1 cellular context compared by ENCODE assay signal in the genomic region with DNA sequence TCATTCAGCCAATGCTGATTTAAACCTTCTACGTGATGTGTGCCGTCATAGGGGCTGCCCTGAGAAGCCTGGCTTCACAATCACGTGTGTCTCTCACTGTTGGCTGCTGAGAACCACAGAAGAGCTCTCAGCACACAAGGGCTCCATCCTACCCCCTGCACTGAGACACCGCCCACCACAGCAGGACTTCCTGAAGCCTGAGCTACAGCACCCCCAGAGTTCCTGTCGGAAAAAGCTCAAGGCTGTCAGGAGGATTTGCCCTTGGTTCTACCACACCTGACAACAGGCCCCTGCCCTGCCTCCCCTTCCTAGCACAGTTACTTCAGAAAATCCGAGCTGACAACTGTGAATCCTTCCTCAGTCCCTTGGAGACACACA.
TF ChIP-seq lines count a peak whose summit lies in the region.

No MANE protein-coding gene starts in this region.

TF ChIP-seq in K562, 482 proteins besides CTCF, POLR2A, EP300 and RAD21 (continued from another document):
- TF ChIP-seq, protein P1, sequence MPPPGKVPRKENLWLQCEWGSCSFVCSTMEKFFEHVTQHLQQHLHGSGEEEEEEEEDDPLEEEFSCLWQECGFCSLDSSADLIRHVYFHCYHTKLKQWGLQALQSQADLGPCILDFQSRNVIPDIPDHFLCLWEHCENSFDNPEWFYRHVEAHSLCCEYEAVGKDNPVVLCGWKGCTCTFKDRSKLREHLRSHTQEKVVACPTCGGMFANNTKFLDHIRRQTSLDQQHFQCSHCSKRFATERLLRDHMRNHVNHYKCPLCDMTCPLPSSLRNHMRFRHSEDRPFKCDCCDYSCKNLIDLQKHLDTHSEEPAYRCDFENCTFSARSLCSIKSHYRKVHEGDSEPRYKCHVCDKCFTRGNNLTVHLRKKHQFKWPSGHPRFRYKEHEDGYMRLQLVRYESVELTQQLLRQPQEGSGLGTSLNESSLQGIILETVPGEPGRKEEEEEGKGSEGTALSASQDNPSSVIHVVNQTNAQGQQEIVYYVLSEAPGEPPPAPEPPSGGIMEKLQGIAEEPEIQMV (tag; conservative IDR thresholded peaks at IDR 0.05; ENCODE audit: low read depth), result no peak
- TF ChIP-seq CREB1 (IDR thresholded peaks at IDR 0.05), result no peak
- no peak for TF ChIP-seq CREB1 (CRISPR knock-in tag; IDR thresholded peaks at IDR 0.05)
- no peak for TF ChIP-seq FUS (optimal IDR thresholded peaks at IDR 0.05; ENCODE audit: low read depth, low read length)
- no peak for TF ChIP-seq U2AF2 (optimal IDR thresholded peaks at IDR 0.05; ENCODE audit: low read depth, low read length)
- TF ChIP-seq, protein P2, sequence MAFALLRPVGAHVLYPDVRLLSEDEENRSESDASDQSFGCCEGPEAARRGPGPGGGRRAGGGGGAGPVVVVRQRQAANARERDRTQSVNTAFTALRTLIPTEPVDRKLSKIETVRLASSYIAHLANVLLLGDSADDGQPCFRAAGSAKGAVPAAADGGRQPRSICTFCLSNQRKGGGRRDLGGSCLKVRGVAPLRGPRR (CRISPR knock-in tag; IDR thresholded peaks at IDR 0.05), result no peak
- no peak for TF ChIP-seq ILK (tag; IDR thresholded peaks at IDR 0.05; ENCODE audit: borderline replicate concordance, low read depth)
- no peak for TF ChIP-seq ZBTB7A (IDR thresholded peaks at IDR 0.05; ENCODE audit: borderline replicate concordance, control insufficient read depth, low read depth, low read length)
- TF ChIP-seq, protein P3, sequence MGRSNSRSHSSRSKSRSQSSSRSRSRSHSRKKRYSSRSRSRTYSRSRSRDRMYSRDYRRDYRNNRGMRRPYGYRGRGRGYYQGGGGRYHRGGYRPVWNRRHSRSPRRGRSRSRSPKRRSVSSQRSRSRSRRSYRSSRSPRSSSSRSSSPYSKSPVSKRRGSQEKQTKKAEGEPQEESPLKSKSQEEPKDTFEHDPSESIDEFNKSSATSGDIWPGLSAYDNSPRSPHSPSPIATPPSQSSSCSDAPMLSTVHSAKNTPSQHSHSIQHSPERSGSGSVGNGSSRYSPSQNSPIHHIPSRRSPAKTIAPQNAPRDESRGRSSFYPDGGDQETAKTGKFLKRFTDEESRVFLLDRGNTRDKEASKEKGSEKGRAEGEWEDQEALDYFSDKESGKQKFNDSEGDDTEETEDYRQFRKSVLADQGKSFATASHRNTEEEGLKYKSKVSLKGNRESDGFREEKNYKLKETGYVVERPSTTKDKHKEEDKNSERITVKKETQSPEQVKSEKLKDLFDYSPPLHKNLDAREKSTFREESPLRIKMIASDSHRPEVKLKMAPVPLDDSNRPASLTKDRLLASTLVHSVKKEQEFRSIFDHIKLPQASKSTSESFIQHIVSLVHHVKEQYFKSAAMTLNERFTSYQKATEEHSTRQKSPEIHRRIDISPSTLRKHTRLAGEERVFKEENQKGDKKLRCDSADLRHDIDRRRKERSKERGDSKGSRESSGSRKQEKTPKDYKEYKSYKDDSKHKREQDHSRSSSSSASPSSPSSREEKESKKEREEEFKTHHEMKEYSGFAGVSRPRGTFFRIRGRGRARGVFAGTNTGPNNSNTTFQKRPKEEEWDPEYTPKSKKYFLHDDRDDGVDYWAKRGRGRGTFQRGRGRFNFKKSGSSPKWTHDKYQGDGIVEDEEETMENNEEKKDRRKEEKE (IDR thresholded peaks at IDR 0.05; ENCODE audit: borderline replicate concordance in 1 of 2, control insufficient read depth in 1 of 2, low read depth in 2 of 2, low read length in 1 of 2), result no peak
- TF ChIP-seq BACH1 (tag; IDR thresholded peaks at IDR 0.05), result no peak
- TF ChIP-seq, protein P4, sequence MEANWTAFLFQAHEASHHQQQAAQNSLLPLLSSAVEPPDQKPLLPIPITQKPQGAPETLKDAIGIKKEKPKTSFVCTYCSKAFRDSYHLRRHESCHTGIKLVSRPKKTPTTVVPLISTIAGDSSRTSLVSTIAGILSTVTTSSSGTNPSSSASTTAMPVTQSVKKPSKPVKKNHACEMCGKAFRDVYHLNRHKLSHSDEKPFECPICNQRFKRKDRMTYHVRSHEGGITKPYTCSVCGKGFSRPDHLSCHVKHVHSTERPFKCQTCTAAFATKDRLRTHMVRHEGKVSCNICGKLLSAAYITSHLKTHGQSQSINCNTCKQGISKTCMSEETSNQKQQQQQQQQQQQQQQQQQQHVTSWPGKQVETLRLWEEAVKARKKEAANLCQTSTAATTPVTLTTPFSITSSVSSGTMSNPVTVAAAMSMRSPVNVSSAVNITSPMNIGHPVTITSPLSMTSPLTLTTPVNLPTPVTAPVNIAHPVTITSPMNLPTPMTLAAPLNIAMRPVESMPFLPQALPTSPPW (CRISPR knock-in tag; IDR thresholded peaks at IDR 0.05), result no peak
- TF ChIP-seq SLC30A9 (CRISPR knock-in tag; IDR thresholded peaks at IDR 0.05), result no peak
- no peak for TF ChIP-seq MTA2 (IDR thresholded peaks at IDR 0.05; ENCODE audit: low read depth)
